ENCODE assay signal across 1 cellular context in genomic region chr19:5533257-5533656, GRCh38.
TF ChIP-seq lines count a peak whose summit lies in the region.

No MANE protein-coding gene starts in this region.

TF ChIP-seq in HEK293, 187 proteins besides CTCF, POLR2A, EP300 and RAD21:
- TF ChIP-seq ZNF571 (tag by site-specific recombination; IDR thresholded peaks at IDR 0.05) = no peak
- TF ChIP-seq MZF1 (tag by site-specific recombination; IDR thresholded peaks at IDR 0.05; ENCODE audit: borderline replicate concordance) = no peak
- TF ChIP-seq ZNF623 (tag by site-specific recombination; IDR thresholded peaks at IDR 0.05) = peak; percentile 94
- TF ChIP-seq ZNF776 (tag by site-specific recombination; IDR thresholded peaks at IDR 0.05; ENCODE audit: borderline replicate concordance) = no peak
- no peak for TF ChIP-seq GLIS2 (tag by site-specific recombination; IDR thresholded peaks at IDR 0.05)
- no peak for TF ChIP-seq ZNF830 (tag by site-specific recombination; IDR thresholded peaks at IDR 0.05; ENCODE audit: low read depth)
- TF ChIP-seq TCF7L2 (IDR thresholded peaks at IDR 0.05; ENCODE audit: borderline replicate concordance, low read depth, low read length) = no peak
